18 cellular contexts compared by ENCODE assay signal in the genomic region with DNA sequence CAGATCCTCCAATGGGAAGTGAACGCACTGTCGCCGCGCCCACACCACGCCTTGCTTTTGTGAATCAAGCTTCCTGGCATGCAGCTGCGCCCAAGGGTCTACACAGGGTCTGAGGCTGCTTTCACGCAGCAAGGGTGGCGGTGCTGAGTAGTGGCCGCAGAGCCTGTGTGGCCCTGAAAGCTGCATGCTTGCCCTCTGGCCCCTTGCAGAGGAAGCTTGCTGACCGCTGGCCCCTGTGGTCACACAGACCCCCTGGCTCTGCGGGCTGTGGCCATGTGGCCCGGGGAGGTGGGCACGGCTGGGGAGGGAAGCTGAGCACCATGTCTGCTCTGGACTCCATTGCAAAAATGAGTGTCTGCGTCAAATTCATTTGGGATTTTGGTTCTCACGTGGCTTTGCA. TPM values are rescaled to one million over a fixed set of nuclear protein-coding genes. Genes with fewer than 3 reads are reported as not detected.
DNase-seq lines count a peak whose midpoint lies in the region; ATAC-seq and TF ChIP-seq lines count a peak whose summit lies in the region.
"Had no signal": no experiment of that assay in that cellular context is flagged by ENCODE, and none has a peak within 500 bp of the region (broad histone marks: within the 10 kb centered on the region; RNA-seq: fewer than 3 reads in every experiment).

No MANE protein-coding gene starts in this region.

- no peak for TF ChIP-seq CTCF in heart left ventricle (IDR thresholded peaks at IDR 0.05)
- no peak for TF ChIP-seq CTCF in body of pancreas (IDR thresholded peaks at IDR 0.05)
- TF ChIP-seq CTCF in mucosa of descending colon (IDR thresholded peaks at IDR 0.05), result no peak
- TF ChIP-seq CTCF in psoas muscle (IDR thresholded peaks at IDR 0.05), result no peak

- H3K27ac ChIP-seq in heart left ventricle (peak overlapping the region in 2 of 12 donors; percentile 18 to 82), body of pancreas (peak overlapping the region; percentile 54 to 79 (median 74)), psoas muscle (no peak overlapping the region)
- H3K27ac ChIP-seq: 22Rv1; BLaER1 treated with 17β-estradiol and CSF1 and Interleukin-3, amounts not matched to agents 10 nM and 100 nM; GM23248 had no signal

- H3K4me3 ChIP-seq in heart left ventricle (no peak overlapping the region), body of pancreas (no peak overlapping the region), mucosa of descending colon (no peak overlapping the region), psoas muscle (no peak overlapping the region)
- H3K4me3 ChIP-seq: BLaER1 treated with 17β-estradiol and CSF1 and Interleukin-3, amounts not matched to agents 10 nM and 100 nM; GM23248; HAP-1 had no signal

- no peaks in the 10 kb centered on the region for H3K27me3 Mint-ChIP-seq in activated T-helper 2 cell treated with anti-CD3 and anti-CD28 coated beads, Interferon-gamma antibody, Interleukin-2, Interleukin-4, amounts not matched to agents 10 μg/mL and 5 μg/mL and 100 μg/mL, durations not matched to agents 14 hours and 24 hours and 36 hours (ENCODE audit: low read depth)
- H3K27me3 Mint-ChIP-seq: CD4-positive, CD25-positive, alpha-beta regulatory T cell; IgD-negative memory B cell had no signal

- ATAC-seq in Right ventricle myocardium inferior (no peak), heart left ventricle (no peak), body of pancreas (no peak), mucosa of descending colon (no peak), psoas muscle (no peak), GM21529 (IDR thresholded peaks at IDR 0.05; ENCODE audit: unreplicated experiment) (no peak)

- no peak overlapping the region for H3K27ac Mint-ChIP-seq in activated T-helper 2 cell treated with anti-CD3 and anti-CD28 coated beads, Interferon-gamma antibody, Interleukin-2, Interleukin-4, amounts not matched to agents 10 μg/mL and 5 μg/mL and 100 μg/mL, durations not matched to agents 14 hours and 24 hours and 36 hours
- H3K27ac Mint-ChIP-seq: IgD-negative memory B cell had no signal

- H3K27me3 ChIP-seq in heart left ventricle (no peaks in the 10 kb centered on the region), body of pancreas (no peaks in the 10 kb centered on the region), psoas muscle (ENCODE audit: insufficient read depth in 3 of 3, low read length in 2 of 3) (no peaks in the 10 kb centered on the region)

- H3K9me3 ChIP-seq in heart left ventricle (no peaks in the 10 kb centered on the region), body of pancreas (no peaks in the 10 kb centered on the region), mucosa of descending colon (no peaks in the 10 kb centered on the region), psoas muscle (no peaks in the 10 kb centered on the region)
- H3K9me3 ChIP-seq: BLaER1 treated with 17β-estradiol and CSF1 and Interleukin-3, amounts not matched to agents 10 nM and 100 nM; HAP-1 had no signal

- intact Hi-C loops in Right ventricle myocardium inferior (cut with DNase I), result no loop called here
- intact Hi-C loops in heart left ventricle (cut with DNase I), result no loop called here
- intact Hi-C loops in body of pancreas (cut with DNase I), result no loop called here
- intact Hi-C loops in mucosa of descending colon (cut with DNase I, micrococcal nuclease), result no loop called here
- intact Hi-C loops in psoas muscle (cut with DNase I), result no loop called here
- intact Hi-C loops in activated T-helper 2 cell treated with anti-CD3 and anti-CD28 coated beads, Interferon-gamma antibody, Interleukin-2, Interleukin-4, amounts not matched to agents 10 μg/mL and 5 μg/mL and 100 μg/mL, durations not matched to agents 14 hours and 24 hours and 36 hours (cut with micrococcal nuclease), result no loop called here

- no peak overlapping the region for H3K4me3 Mint-ChIP-seq in activated T-helper 2 cell treated with anti-CD3 and anti-CD28 coated beads, Interferon-gamma antibody, Interleukin-2, Interleukin-4, amounts not matched to agents 10 μg/mL and 5 μg/mL and 100 μg/mL, durations not matched to agents 14 hours and 24 hours and 36 hours (ENCODE audit: low read depth)
- H3K4me3 Mint-ChIP-seq: CD4-positive, CD25-positive, alpha-beta regulatory T cell; IgD-negative memory B cell had no signal

- TF ChIP-seq POLR2A in heart left ventricle (IDR thresholded peaks at IDR 0.05), result no peak
- TF ChIP-seq POLR2A in body of pancreas (IDR thresholded peaks at IDR 0.05), result no peak

- H3K36me3 Mint-ChIP-seq in activated T-helper 2 cell treated with anti-CD3 and anti-CD28 coated beads, Interferon-gamma antibody, Interleukin-2, Interleukin-4, amounts not matched to agents 10 μg/mL and 5 μg/mL and 100 μg/mL, durations not matched to agents 14 hours and 24 hours and 36 hours (ENCODE audit: low read depth), result no peaks in the 10 kb centered on the region
- H3K36me3 Mint-ChIP-seq: CD4-positive, CD25-positive, alpha-beta regulatory T cell; IgD-negative memory B cell had no signal

- peaks cover 0 to 6% (median 0%) of the 10 kb centered on the region in 9 donors for H3K36me3 ChIP-seq in heart left ventricle
- no peaks in the 10 kb centered on the region for H3K36me3 ChIP-seq in body of pancreas (replicated peaks in 1 of 2; ENCODE audit: insufficient read depth in 1 of 2, low read depth in 2 of 2)
- H3K36me3 ChIP-seq in mucosa of descending colon (ENCODE audit: low read depth), result no peaks in the 10 kb centered on the region
- peaks cover 0 to 4% of the 10 kb centered on the region in 2 donors for H3K36me3 ChIP-seq in psoas muscle (ENCODE audit: insufficient read depth in 1 of 2, low read depth in 1 of 2)
- H3K36me3 ChIP-seq: BLaER1 treated with 17β-estradiol and CSF1 and Interleukin-3, amounts not matched to agents 10 nM and 100 nM; HAP-1 had no signal

- DNase-seq in Right ventricle myocardium inferior (ENCODE audit: missing footprints) (peak; percentile 58), heart left ventricle (no peak), body of pancreas (no peak), mucosa of descending colon (peak in 2 of 3 donors; percentile 21 to 33), psoas muscle (peak; percentile 10 to 31), AG08395 (ENCODE audit: low spot score) (no peak)
- DNase-seq in activated T-helper 2 cell treated with anti-CD3 and anti-CD28 coated beads, Interferon-gamma antibody, Interleukin-2, Interleukin-4, amounts not matched to agents 10 μg/mL and 5 μg/mL and 100 μg/mL, durations not matched to agents 14 hours and 24 hours and 36 hours (ENCODE audit: low spot score), result no peak
- DNase-seq: AML-193; CD4-positive, CD25-positive, alpha-beta regulatory T cell; GF-D8; GM23248 had no signal

- no peaks in the 10 kb centered on the region for H3K9me3 Mint-ChIP-seq in activated T-helper 2 cell treated with anti-CD3 and anti-CD28 coated beads, Interferon-gamma antibody, Interleukin-2, Interleukin-4, amounts not matched to agents 10 μg/mL and 5 μg/mL and 100 μg/mL, durations not matched to agents 14 hours and 24 hours and 36 hours
- H3K9me3 Mint-ChIP-seq: CD4-positive, CD25-positive, alpha-beta regulatory T cell; IgD-negative memory B cell had no signal

- 78 to 95% (median 84%) methylated on average over 15 of the region's 15 CpGs for WGBS in heart left ventricle, 4 donors
- 78 to 85% methylated on average over 9 to 15 of the region's 15 CpGs for WGBS in body of pancreas, 2 donors
- 87 to 93% (median 90%) methylated on average over 15 of the region's 15 CpGs for WGBS in psoas muscle, 3 donors

- H3K4me1 ChIP-seq in heart left ventricle, result peaks cover 0 to 60% (median 13%) of the 10 kb centered on the region in 12 donors
- peaks cover 49% of the 10 kb centered on the region for H3K4me1 ChIP-seq in body of pancreas
- H3K4me1 ChIP-seq in mucosa of descending colon (ENCODE audit: low read depth), result peaks cover 8% of the 10 kb centered on the region
- H3K4me1 ChIP-seq in psoas muscle, result peaks cover 15% of the 10 kb centered on the region
- H3K4me1 ChIP-seq: HAP-1 had no signal

- H3K4me1 Mint-ChIP-seq in activated T-helper 2 cell treated with anti-CD3 and anti-CD28 coated beads, Interferon-gamma antibody, Interleukin-2, Interleukin-4, amounts not matched to agents 10 μg/mL and 5 μg/mL and 100 μg/mL, durations not matched to agents 14 hours and 24 hours and 36 hours (ENCODE audit: low read depth), result no peaks in the 10 kb centered on the region
- H3K4me1 Mint-ChIP-seq: CD4-positive, CD25-positive, alpha-beta regulatory T cell; IgD-negative memory B cell had no signal

RNA-seq across cellular contexts. Expression of a gene that starts 8.8 kb away (rescaled TPM):
- total RNA-seq in Right ventricle myocardium inferior (35.5 TPM), heart left ventricle (10 to 100 TPM; 27.7 to 75.1 (median 39.7) TPM), body of pancreas (1 to 10 TPM; 6.3 to 7.0 TPM), mucosa of descending colon (under 1 TPM; 0.28 to 0.61 (median 0.39) TPM), psoas muscle (10 to 100 TPM in 3 of 4 donors, 1 to 10 TPM in 1; 3.4 to 48.6 (median 34.5) TPM)
- polyA plus RNA-seq in heart left ventricle (10 to 100 TPM; 59.1 to 89.5 TPM), psoas muscle (10 to 100 TPM; 11.7 to 26.3 (median 17.3) TPM)
- not detected in 2 replicates for total RNA-seq in activated T-helper 2 cell treated with anti-CD3 and anti-CD28 coated beads, Interferon-gamma antibody, Interleukin-2, Interleukin-4, amounts not matched to agents 10 μg/mL and 5 μg/mL and 100 μg/mL, durations not matched to agents 14 hours and 24 hours and 36 hours
- total RNA-seq: A673; CD4-positive, CD25-positive, alpha-beta regulatory T cell; GM23248; HT1080 had no signal
- polyA plus RNA-seq: GM23248 had no signal

RNA-seq across cellular contexts. Expression of a gene that starts 30.1 kb away (rescaled TPM):
- total RNA-seq in Right ventricle myocardium inferior (1.5 TPM), heart left ventricle (under 1 TPM in 5 of 9 donors, not detected in 4; 0.19 to 0.65 (median 0.47) TPM), body of pancreas (under 1 TPM in 1 of 2 donors, not detected in 1; 0.78 TPM), mucosa of descending colon (under 1 TPM in 1 of 3 donors, not detected in 2; 0.95 TPM), psoas muscle (1 to 10 TPM in 1 of 4 donors, under 1 TPM in 2, not detected in 1; 0.32 to 1.2 (median 0.46) TPM)
- polyA plus RNA-seq in heart left ventricle (under 1 TPM; 0.11 to 0.73 TPM), psoas muscle (under 1 TPM; 0.09 to 0.63 (median 0.26) TPM)
- total RNA-seq in activated T-helper 2 cell treated with anti-CD3 and anti-CD28 coated beads, Interferon-gamma antibody, Interleukin-2, Interleukin-4, amounts not matched to agents 10 μg/mL and 5 μg/mL and 100 μg/mL, durations not matched to agents 14 hours and 24 hours and 36 hours, result not detected in 2 replicates
- total RNA-seq: CD4-positive, CD25-positive, alpha-beta regulatory T cell; GM23248; HT1080 had no signal
- polyA plus RNA-seq: GM23248, IgD-negative memory B cell had no signal

Comparison
In these comparisons a context has a peak if more than half of its experiments do, and no peak if none do; other contexts are left out.
1. DNase-seq: peak in Right ventricle myocardium inferior (single experiment), mucosa of descending colon (2 of 3) and psoas muscle (2 of 2); none in heart left ventricle (0 of 5), body of pancreas (0 of 4), AG08395 (single experiment) and activated T-helper 2 cell treated with anti-CD3 and anti-CD28 coated beads, Interferon-gamma antibody, Interleukin-2, Interleukin-4, amounts not matched to agents 10 μg/mL and 5 μg/mL and 100 μg/mL, durations not matched to agents 14 hours and 24 hours and 36 hours (single experiment).